ENCODE assay signal across 22 cellular contexts in genomic region chr16:4337540-4338088, GRCh38. TPM values are rescaled to one million over a fixed set of nuclear protein-coding genes. Genes with fewer than 3 reads are reported as not detected.
DNase-seq lines count a peak whose midpoint lies in the region; ATAC-seq, FAIRE-seq and TF ChIP-seq lines count a peak whose summit lies in the region.
"Had no signal": no experiment of that assay in that cellular context is flagged by ENCODE, and none has a peak within 500 bp of the region (broad histone marks: within the 10 kb centered on the region; RNA-seq: fewer than 3 reads in every experiment).

No MANE protein-coding gene starts in this region.

- H3K4ac ChIP-seq in IMR-90 (ENCODE audit: low read depth, low read length), result no peak overlapping the region

- in situ Hi-C loops in IMR-90 (cut with MboI; ENCODE audit: low sequenced_read_pairs), result loop anchor here (10.0 kb wide), 1 partner anchor 353 kb away; no protein-coding TSS in a partner anchor
- in situ Hi-C loops in K562 (cut with MboI), result no loop called here

- dilution Hi-C loops in IMR-90 (cut with HindIII; ENCODE audit: low sequenced_read_pairs, unreplicated experiment), result no loop called here

- no peak overlapping the region for H3K56ac ChIP-seq in IMR-90 (ENCODE audit: extremely low read depth, insufficient read depth, low read length)

- no peak overlapping the region for H3K18ac ChIP-seq in IMR-90 (ENCODE audit: low read depth, low read length)

- no peak for TF ChIP-seq RAD21 in IMR-90 (IDR thresholded peaks at IDR 0.05; ENCODE audit: low read length)
- TF ChIP-seq RAD21 in K562 (CRISPR knock-in tag; conservative IDR thresholded peaks at IDR 0.05 in 1 of 2, IDR thresholded peaks at IDR 0.05 in 1 of 2), result no peak

- H3K27me3 ChIP-seq in IMR-90 (ENCODE audit: control insufficient read depth, insufficient read depth, low read length) (no peaks in the 10 kb centered on the region), K562 (ENCODE audit: control insufficient read depth in 2 of 2, insufficient read depth in 2 of 2, low read length in 2 of 2) (no peaks in the 10 kb centered on the region), upper lobe of left lung (no peaks in the 10 kb centered on the region), WERI-Rb-1 (ENCODE audit: insufficient read depth, low read depth, severe bottlenecking) (no peaks in the 10 kb centered on the region)
- H3K27me3 ChIP-seq: MG63 had no signal

- H3K9me1 ChIP-seq in IMR-90 (ENCODE audit: insufficient read depth, low read length), result no peaks in the 10 kb centered on the region
- no peaks in the 10 kb centered on the region for H3K9me1 ChIP-seq in K562 (ENCODE audit: control insufficient read depth, insufficient read depth, low read length)

- 88% methylated on average over 7 of the region's 12 CpGs; no CpG with 5 or more reads in 1 of the 2 experiments for WGBS in IMR-90 (ENCODE audit: extremely low coverage in 2 of 2, insufficient read length in 1 of 2), 2 experiments
- 80% methylated on average over 12 of the region's 12 CpGs for WGBS in K562 (ENCODE audit: insufficient coverage, low coverage, missing lambda C conversion rate)
- 70 to 86% methylated on average over 2 to 12 of the region's 12 CpGs for WGBS in upper lobe of left lung, 2 donors

- H3K4me1 Mint-ChIP-seq in stimulated activated naive CD8-positive, alpha-beta T cell treated with anti-CD3 and anti-CD28 coated beads, Interleukin-15, amount 100 ng/mL, for 72 hours, result no peaks in the 10 kb centered on the region
- H3K4me1 Mint-ChIP-seq: T-helper 17 cell had no signal

- H3K27me3 Mint-ChIP-seq in stimulated activated naive CD8-positive, alpha-beta T cell treated with anti-CD3 and anti-CD28 coated beads, Interleukin-15, amount 100 ng/mL, for 72 hours, result no peaks in the 10 kb centered on the region
- H3K27me3 Mint-ChIP-seq: T-helper 17 cell had no signal

- H3K4me3 ChIP-seq in IMR-90 (ENCODE audit: insufficient read depth, low read depth, low read length) (no peak overlapping the region), K562 (no peak overlapping the region), upper lobe of left lung (no peak overlapping the region), WERI-Rb-1 (ENCODE audit: low read depth, low read length) (no peak overlapping the region)
- H3K4me3 ChIP-seq: MG63 had no signal

- FAIRE-seq in K562 (lab: Jason Lieb, UNC), result no peak
- FAIRE-seq: GM19239, H1 had no signal

- H2AFZ ChIP-seq in IMR-90 (replicated peaks; ENCODE audit: low read length, poor library complexity), result no peak overlapping the region
- H2AFZ ChIP-seq in K562 (ENCODE audit: low read depth, low read length), result no peak overlapping the region

- H3K27ac Mint-ChIP-seq in stimulated activated naive CD8-positive, alpha-beta T cell treated with anti-CD3 and anti-CD28 coated beads, Interleukin-15, amount 100 ng/mL, for 72 hours, result peak overlapping the region in 1 of 2 donors; percentile 67
- H3K27ac Mint-ChIP-seq: HFFc6, T-helper 17 cell had no signal

- H2BK15ac ChIP-seq in IMR-90 (ENCODE audit: low read depth, low read length), result no peak overlapping the region

- no peak overlapping the region for H4K91ac ChIP-seq in IMR-90 (ENCODE audit: insufficient read depth, low read depth, low read length)

- CTCF ChIA-PET in IMR-90 (lab: Yijun Ruan, JAX) (no interaction called here), K562 (lab: Yijun Ruan, JAX; ENCODE audit: low intra/inter-chr PET ratio) (no interaction called here)

- BruUV-seq in IMR-90 (replicated peaks; lab: Mats Ljungman, UMichigan), result TSS peak; percentile 37
- BruUV-seq in K562 (replicated peaks; lab: Mats Ljungman, UMichigan), result no TSS peak

- H2BK5ac ChIP-seq in IMR-90 (ENCODE audit: low read depth, low read length, poor library complexity, severe bottlenecking), result no peak overlapping the region

- H3K9me3 ChIP-seq in IMR-90 (ENCODE audit: control insufficient read depth, insufficient read depth, low read length) (no peaks in the 10 kb centered on the region), K562 (replicated peaks; ENCODE audit: control insufficient read depth, insufficient read depth, low read depth, low read length) (no peaks in the 10 kb centered on the region), upper lobe of left lung (no peaks in the 10 kb centered on the region), WERI-Rb-1 (ENCODE audit: severe bottlenecking) (no peaks in the 10 kb centered on the region)
- H3K9me3 ChIP-seq: MG63 had no signal

- TF ChIP-seq POLR2A in IMR-90 (IDR thresholded peaks at IDR 0.05; ENCODE audit: low read depth, low read length) (no peak), K562 (conservative IDR thresholded peaks at IDR 0.05) (no peak), upper lobe of left lung (IDR thresholded peaks at IDR 0.05) (no peak)

- POLR2A ChIA-PET in IMR-90 (lab: Charles Lee; ENCODE audit: unreplicated experiment), result no interaction called here
- POLR2A ChIA-PET in K562 (lab: Yijun Ruan, JAX), result interaction anchor here (0.5 to 0.6 kb wide), 4 partner anchors 10 to 94 kb away, joined by 3 to 4 read pairs (median 3); no protein-coding TSS in a partner anchor

- no peak overlapping the region for H2AK9ac ChIP-seq in IMR-90 (replicated peaks; ENCODE audit: low read depth, low read length, poor library complexity)

- H3K4me1 ChIP-seq in IMR-90 (ENCODE audit: control insufficient read depth, insufficient read depth, low read length) (peaks cover 7% of the 10 kb centered on the region; the same call in 1 of the 2 replicates), K562 (replicated peaks in 1 of 2; ENCODE audit: control insufficient read depth in 2 of 2, insufficient read depth in 2 of 2, low read length in 2 of 2) (peaks cover 0 to 58% of the 10 kb centered on the region in 2 experiments; a peak in 2 of 5 replicates), upper lobe of left lung (peaks cover 29 to 46% (median 36%) of the 10 kb centered on the region in 4 donors)

- no peak overlapping the region for H3K4me3 Mint-ChIP-seq in stimulated activated naive CD8-positive, alpha-beta T cell treated with anti-CD3 and anti-CD28 coated beads, Interleukin-15, amount 100 ng/mL, for 72 hours
- H3K4me3 Mint-ChIP-seq: HFFc6, T-helper 17 cell had no signal

- H4K8ac ChIP-seq in IMR-90 (ENCODE audit: low read depth in 2 of 2, low read length in 2 of 2), result no peak overlapping the region

- DNase-seq in stimulated activated naive CD8-positive, alpha-beta T cell treated with anti-CD3 and anti-CD28 coated beads, Interleukin-15, amount 100 ng/mL, for 72 hours, result no peak
- no peak for DNase-seq in stimulated activated naive CD8-positive, alpha-beta T cell treated with anti-CD3 and anti-CD28 coated beads, Interleukin-15, Interleukin-2, amounts not matched to agents 100 U/mL and 50 U/mL, for 24 hours
- DNase-seq in IMR-90 (no peak), K562 (ENCODE audit: extremely low read depth in 1 of 4, low spot score in 3 of 4) (no peak), upper lobe of left lung (no peak), WERI-Rb-1 (no peak), NCI-H2196 (lab: John Stamatoyannopoulos, UW; ENCODE audit: unreplicated experiment) (no peak)
- DNase-seq: AML-193, GDM1, HFFc6, Karpas-422, MG63, NCI-H1092, NCI-H146, NCI-H2081, NCI-H2171 treated with DMSO at 0.1 percent for 48 hours, NCI-H446 treated with DMSO at 0.1 percent for 48 hours, NCI-H748 treated with DMSO at 0.1 percent for 48 hours, T-helper 17 cell had no signal

- H2BK120ac ChIP-seq in IMR-90 (ENCODE audit: low read depth, low read length), result no peak overlapping the region

- TF ChIP-seq CTCF in IMR-90 (conservative IDR thresholded peaks at IDR 0.05; ENCODE audit: low read depth, low read length), result no peak
- TF ChIP-seq CTCF in K562 (IDR thresholded peaks at IDR 0.05 in 2 of 3, conservative IDR thresholded peaks at IDR 0.05 in 1 of 3; ENCODE audit: insufficient read depth in 2 of 3, low read depth in 1 of 3, low read length in 3 of 3), result no peak
- TF ChIP-seq CTCF in upper lobe of left lung (IDR thresholded peaks at IDR 0.05), result no peak
- no peak for TF ChIP-seq CTCF in WERI-Rb-1 (IDR thresholded peaks at IDR 0.05; ENCODE audit: low read depth, low read length)

- H3K36me3 ChIP-seq in IMR-90 (ENCODE audit: control insufficient read depth, insufficient read depth, low read length) (peaks cover 44% of the 10 kb centered on the region), K562 (ENCODE audit: control insufficient read depth, insufficient read depth, low read length) (peaks cover 61% of the 10 kb centered on the region; the same call in 2 of the 3 replicates), upper lobe of left lung (peaks cover 2 to 78% (median 55%) of the 10 kb centered on the region in 4 donors), WERI-Rb-1 (peaks cover 54% of the 10 kb centered on the region)

- no peak overlapping the region for H2AK5ac ChIP-seq in IMR-90 (ENCODE audit: low read depth, low read length)

- H4K5ac ChIP-seq in IMR-90 (ENCODE audit: low read depth, low read length), result no peak overlapping the region

- TF ChIP-seq EP300 in K562 (IDR thresholded peaks at IDR 0.05; ENCODE audit: low read length), result no peak
- no peak for TF ChIP-seq EP300 in upper lobe of left lung (IDR thresholded peaks at IDR 0.05)

- H3K9ac ChIP-seq in IMR-90 (ENCODE audit: low read depth, low read length), result no peak overlapping the region
- H3K9ac ChIP-seq in K562 (ENCODE audit: insufficient read depth in 1 of 2, low read depth in 2 of 2, low read length in 2 of 2), result no peak overlapping the region; a peak in 1 of 4 replicates

- intact Hi-C loops in IMR-90 (cut with micrococcal nuclease), result no loop called here
- intact Hi-C loops in K562 (cut with micrococcal nuclease), result no loop called here

- H3K23ac ChIP-seq in IMR-90 (ENCODE audit: low read depth, low read length), result no peak overlapping the region

- H3K4me2 ChIP-seq in IMR-90 (ENCODE audit: low read depth, low read length) (no peak overlapping the region), K562 (ENCODE audit: insufficient read depth, low read length) (no peak overlapping the region)

- H2BK20ac ChIP-seq in IMR-90 (ENCODE audit: low read depth, low read length), result no peak overlapping the region

- no peak overlapping the region for H3K14ac ChIP-seq in IMR-90 (replicated peaks; ENCODE audit: low read depth, low read length)

- H3K27ac ChIP-seq in IMR-90 (ENCODE audit: insufficient read depth, low read length) (no peak overlapping the region), K562 (ENCODE audit: extremely low read depth, low read depth, low read length) (no peak overlapping the region), upper lobe of left lung (peak overlapping the region in 3 of 4 donors; percentile 74 to 88 (median 75)), WERI-Rb-1 (no peak overlapping the region)

- ATAC-seq in stimulated activated naive CD8-positive, alpha-beta T cell treated with anti-CD3 and anti-CD28 coated beads, Interleukin-15, amount 100 ng/mL, for 72 hours, result peak; percentile 12
- ATAC-seq in stimulated activated naive CD8-positive, alpha-beta T cell treated with anti-CD3 and anti-CD28 coated beads, Interleukin-15, Interleukin-2, amounts not matched to agents 100 U/mL and 50 U/mL, for 24 hours, result no peak
- ATAC-seq in IMR-90 (ENCODE audit: low read depth), result no peak
- ATAC-seq in K562, result no peak; the same call in 2 of the 3 replicates
- ATAC-seq in upper lobe of left lung (ENCODE audit: low FRiP score in 2 of 2), result no peak
- ATAC-seq in GM19035 (IDR thresholded peaks at IDR 0.05; ENCODE audit: unreplicated experiment), result no peak
- ATAC-seq: T-helper 17 cell had no signal

- peaks cover 47% of the 10 kb centered on the region for H4K20me1 ChIP-seq in IMR-90 (ENCODE audit: insufficient read depth, low read length)
- H4K20me1 ChIP-seq in K562 (replicated peaks; ENCODE audit: control insufficient read depth, insufficient read depth, low read length), result peaks cover under 1% of the 10 kb centered on the region; the same call in 1 of the 2 replicates

- H3K79me2 ChIP-seq in K562 (ENCODE audit: control insufficient read depth, insufficient read depth, low read length), result peaks cover 15% of the 10 kb centered on the region

- no peaks in the 10 kb centered on the region for H3K9me3 Mint-ChIP-seq in stimulated activated naive CD8-positive, alpha-beta T cell treated with anti-CD3 and anti-CD28 coated beads, Interleukin-15, amount 100 ng/mL, for 72 hours
- H3K9me3 Mint-ChIP-seq: HFFc6 had no signal

- H3K79me1 ChIP-seq in IMR-90 (ENCODE audit: low read depth in 1 of 2, low read length in 2 of 2), result peaks cover 17 to 58% of the 10 kb centered on the region in 2 experiments

RNA-seq across cellular contexts. Expression of gene PAM16, which starts 13.5 kb away (rescaled TPM):
- 17.9 and 25.6 TPM in 2 replicates for total RNA-seq in IMR-90 (2012; rRNA removed)
- polyA plus RNA-seq in IMR-90 (2012; rRNA removed), result 48.4 and 69.5 TPM in 2 replicates
- polyA plus RNA-seq in IMR-90 (2012; cell fraction: cytosol; rRNA removed), result 84.0 and 105 TPM in 2 replicates
- polyA plus RNA-seq in IMR-90 (2012; cell fraction: nucleus; rRNA removed; ENCODE audit: low replicate concordance), result 70.0 and 101 TPM in 2 replicates
- 70.0 and 135 TPM in 2 replicates for total RNA-seq in K562 (2011; cell fraction: chromatin; rRNA removed; ENCODE audit: low replicate concordance)
- 74.5 and 92.1 TPM in 2 replicates for total RNA-seq in K562 (2011; cell fraction: nucleolus; rRNA removed)
- total RNA-seq in K562 (2011; cell fraction: nucleoplasm; rRNA removed), result 76.8 and 107 TPM in 2 replicates
- 173 and 213 TPM in 2 replicates for total RNA-seq in K562 (2014; rRNA removed)
- total RNA-seq in K562 (2014; rRNA removed; fragmentation: Illumina TruSeq; extraction: Trizol), result 32.6 and 38.7 TPM in 2 replicates
- 48.4 and 56.1 TPM in 2 replicates for total RNA-seq in K562 (2015; rRNA removed; fragmentation: Illumina TruSeq; extraction: Trizol)
- total RNA-seq in K562 (2021), result 123 and 150 TPM in 2 replicates
- 79.3 and 88.9 TPM in 2 replicates for polyA plus RNA-seq in K562 (2011; rRNA removed)
- polyA plus RNA-seq in K562 (2011; cell fraction: cytosol; rRNA removed), result 175 and 283 TPM in 2 replicates
- polyA plus RNA-seq in K562 (2011; cell fraction: nucleus; rRNA removed), result 85.0 and 101 TPM in 2 replicates
- polyA plus RNA-seq in K562 (2012), result 96.6 and 100 TPM in 2 replicates
- 49.0 and 66.3 TPM in 2 replicates for polyA plus RNA-seq in K562 (2014; fragmentation: Illumina TruSeq; extraction: Trizol)
- 10 to 100 TPM; 41.5 to 81.1 TPM for polyA plus RNA-seq in K562 (2014; fragmentation: Nextera tagmentation; extraction: Ambion mirVana)
- 243 and 273 TPM in 2 replicates for polyA plus RNA-seq in K562 (2014; rRNA removed)
- 10.6 and 11.8 TPM in 2 replicates for polyA minus RNA-seq in K562 (2011; rRNA and poly(A)+ RNA removed)
- 19.8 and 22.7 TPM in 2 replicates for polyA minus RNA-seq in K562 (2011; cell fraction: cytosol; rRNA and poly(A)+ RNA removed)
- 10.8 and 13.7 TPM in 2 replicates for polyA minus RNA-seq in K562 (2011; cell fraction: nucleus; rRNA and poly(A)+ RNA removed)
- total RNA-seq in upper lobe of left lung, result 10 to 100 TPM; 45.5 to 71.8 (median 62.6) TPM

RNA-seq across cellular contexts. Expression of gene GLIS2, which starts 21.7 kb away (rescaled TPM):
- total RNA-seq in IMR-90 (2012; rRNA removed) (0.36 and 0.56 TPM in 2 replicates), K562 (2014; rRNA removed) (0.91 and 1.4 TPM in 2 replicates), K562 (2014; rRNA removed; fragmentation: Illumina TruSeq; extraction: Trizol) (0.10 and 0.11 TPM in 2 replicates), K562 (2015; rRNA removed; fragmentation: Illumina TruSeq; extraction: Trizol) (0.33 and 0.68 TPM in 2 replicates), K562 (2021) (7.6 and 9.0 TPM in 2 replicates), upper lobe of left lung (10 to 100 TPM; 10.5 to 35.2 (median 22.6) TPM)
- polyA plus RNA-seq in IMR-90 (2012; rRNA removed) (8.4 and 9.0 TPM in 2 replicates), K562 (2011; rRNA removed) (0.57 and 1.0 TPM in 2 replicates), K562 (2014; fragmentation: Illumina TruSeq; extraction: Trizol) (2.2 and 5.8 TPM in 2 replicates), K562 (2014; fragmentation: Nextera tagmentation; extraction: Ambion mirVana) (under 1 TPM; 0.10 to 0.25 TPM), K562 (2014; rRNA removed) (2.3 and 2.9 TPM in 2 replicates)
- polyA plus RNA-seq in IMR-90 (2012; cell fraction: cytosol; rRNA removed), result 6.1 and 12.6 TPM in 2 replicates
- polyA plus RNA-seq in IMR-90 (2012; cell fraction: nucleus; rRNA removed; ENCODE audit: low replicate concordance), result 15.5 and 36.4 TPM in 2 replicates
- total RNA-seq in K562 (2011; cell fraction: chromatin; rRNA removed; ENCODE audit: low replicate concordance), result 2.1 and 6.1 TPM in 2 replicates
- total RNA-seq in K562 (2011; cell fraction: nucleolus; rRNA removed), result 3.8 and 4.2 TPM in 2 replicates
- 2.9 and 3.6 TPM in 2 replicates for total RNA-seq in K562 (2011; cell fraction: nucleoplasm; rRNA removed)
- polyA plus RNA-seq in K562 (2011; cell fraction: cytosol; rRNA removed), result 1.0 and 2.2 TPM in 2 replicates
- polyA plus RNA-seq in K562 (2011; cell fraction: nucleus; rRNA removed), result 2.8 and 4.9 TPM in 2 replicates
- polyA plus RNA-seq in K562 (2012), result 6.8 and 7.9 TPM in 2 replicates
- 0.27 and 0.32 TPM in 2 replicates for polyA minus RNA-seq in K562 (2011; rRNA and poly(A)+ RNA removed)
- 3.3 and 4.6 TPM in 2 replicates for polyA minus RNA-seq in K562 (2011; cell fraction: cytosol; rRNA and poly(A)+ RNA removed)
- polyA minus RNA-seq in K562 (2011; cell fraction: nucleus; rRNA and poly(A)+ RNA removed), result 1.00 and 1.1 TPM in 2 replicates

RNA-seq across cellular contexts. Expression of gene VASN, which starts 34.0 kb away (rescaled TPM):
- total RNA-seq in IMR-90 (2012; rRNA removed), result 9.3 and 10.3 TPM in 2 replicates
- 83.8 and 87.2 TPM in 2 replicates for polyA plus RNA-seq in IMR-90 (2012; rRNA removed)
- polyA plus RNA-seq in IMR-90 (2012; cell fraction: cytosol; rRNA removed), result 83.6 and 183 TPM in 2 replicates
- polyA plus RNA-seq in IMR-90 (2012; cell fraction: nucleus; rRNA removed; ENCODE audit: low replicate concordance), result 42.8 and 134 TPM in 2 replicates
- 1.2 and 9.8 TPM in 2 replicates for total RNA-seq in K562 (2011; cell fraction: chromatin; rRNA removed; ENCODE audit: low replicate concordance)
- 10.1 and 15.2 TPM in 2 replicates for total RNA-seq in K562 (2011; cell fraction: nucleolus; rRNA removed)
- 3.7 and 5.7 TPM in 2 replicates for total RNA-seq in K562 (2011; cell fraction: nucleoplasm; rRNA removed)
- 1.7 and 2.2 TPM in 2 replicates for total RNA-seq in K562 (2014; rRNA removed)
- 0.06 and 0.07 TPM in 2 replicates for total RNA-seq in K562 (2014; rRNA removed; fragmentation: Illumina TruSeq; extraction: Trizol)
- total RNA-seq in K562 (2015; rRNA removed; fragmentation: Illumina TruSeq; extraction: Trizol), result 0.51 and 1.1 TPM in 2 replicates
- 2.4 and 2.5 TPM in 2 replicates for total RNA-seq in K562 (2021)
- polyA plus RNA-seq in K562 (2011; rRNA removed), result 0.31 and 1.2 TPM in 2 replicates
- polyA plus RNA-seq in K562 (2011; cell fraction: cytosol; rRNA removed), result 0.78 and 3.2 TPM in 2 replicates
- 1.2 and 2.6 TPM in 2 replicates for polyA plus RNA-seq in K562 (2011; cell fraction: nucleus; rRNA removed)
- 2.9 and 6.1 TPM in 2 replicates for polyA plus RNA-seq in K562 (2012)
- polyA plus RNA-seq in K562 (2014; fragmentation: Illumina TruSeq; extraction: Trizol), result 0.16 and 0.42 TPM in 2 replicates
- polyA plus RNA-seq in K562 (2014; fragmentation: Nextera tagmentation; extraction: Ambion mirVana), result under 1 TPM in 1 of 2 experiments, not detected in 1; 0.01 TPM
- polyA plus RNA-seq in K562 (2014; rRNA removed), result 0.78 and 0.90 TPM in 2 replicates
- polyA minus RNA-seq in K562 (2011; rRNA and poly(A)+ RNA removed), result 0.56 and 0.63 TPM in 2 replicates
- 1.1 and 2.8 TPM in 2 replicates for polyA minus RNA-seq in K562 (2011; cell fraction: cytosol; rRNA and poly(A)+ RNA removed)
- polyA minus RNA-seq in K562 (2011; cell fraction: nucleus; rRNA and poly(A)+ RNA removed), result 3.4 and 6.3 TPM in 2 replicates
- 10 to 100 TPM; 11.4 to 40.6 (median 30.2) TPM for total RNA-seq in upper lobe of left lung

Comparison
In these comparisons a context has a peak if more than half of its experiments do, and no peak if none do; other contexts are left out.
1. H3K27ac ChIP-seq: peak in upper lobe of left lung (3 of 4); none in IMR-90 (single experiment), K562 (single experiment) and WERI-Rb-1 (single experiment).